ENCODE assay signal across 10 cellular contexts in genomic region chr13:50078512-50079277, GRCh38.
DNase-seq lines count a peak whose midpoint lies in the region; ATAC-seq and TF ChIP-seq lines count a peak whose summit lies in the region.
"Had no signal": no experiment of that assay in that cellular context is flagged by ENCODE, and none has a peak within 500 bp of the region (broad histone marks: within the 10 kb centered on the region; RNA-seq: fewer than 3 reads in every experiment).

No MANE protein-coding gene starts in this region.

- POLR2A ChIA-PET in AG04449 (lab: Yijun Ruan, JAX) (no interaction called here), HEK293 (lab: Yijun Ruan, JAX) (interaction anchor here (0.6 to 5.3 kb wide), 3 partner anchors 10 to 828 kb away, joined by 4 to 50 read pairs (median 9); no protein-coding TSS in a partner anchor)

- H3K27ac ChIP-seq in HEK293 (ENCODE audit: extremely low read depth, low read depth, low read length), result no peak overlapping the region
- peak overlapping the region in 3 of 5 donors; percentile 50 to 93 (median 88) for H3K27ac ChIP-seq in adrenal gland
- peak overlapping the region; percentile 77 for H3K27ac ChIP-seq in muscle layer of duodenum (ENCODE audit: low read length)

- intact Hi-C loops in adrenal gland (cut with DNase I), result no loop called here

- DNase-seq in AG04449 (ENCODE audit: low read depth, low spot score) (no peak), adrenal gland (no peak), NCI-H2196 (lab: John Stamatoyannopoulos, UW; ENCODE audit: unreplicated experiment) (no peak), SIG-M5 (lab: John Stamatoyannopoulos, UW) (no peak)
- DNase-seq: body of pancreas, substantia nigra had no signal

- TF ChIP-seq CTCF in AG04449 (IDR thresholded peaks at IDR 0.05; ENCODE audit: insufficient read depth, low read length, missing control alignments), result no peak
- no peak for TF ChIP-seq CTCF in HEK293 (tag by site-specific recombination; IDR thresholded peaks at IDR 0.05)
- TF ChIP-seq CTCF in adrenal gland (IDR thresholded peaks at IDR 0.05), result no peak

- H3K9me3 ChIP-seq in HEK293 (ENCODE audit: control insufficient read depth, insufficient read depth, low read depth, low read length) (no peaks in the 10 kb centered on the region), adrenal gland (replicated peaks in 1 of 3) (peaks cover 0 to 4% (median 0%) of the 10 kb centered on the region in 3 donors), muscle layer of duodenum (ENCODE audit: control insufficient read depth in 1 of 2, low read length in 2 of 2) (no peaks in the 10 kb centered on the region)
- H3K9me3 ChIP-seq: body of pancreas had no signal

- ATAC-seq in HG03196 (IDR thresholded peaks at IDR 0.05; ENCODE audit: unreplicated experiment) (no peak), GM21447 (IDR thresholded peaks at IDR 0.05; ENCODE audit: unreplicated experiment) (no peak)
- ATAC-seq: body of pancreas had no signal

- CTCF ChIA-PET in AG04449 (lab: Yijun Ruan, JAX) (interaction anchor here (0.7 to 2.8 kb wide), 6 partner anchors 46 to 833 kb away, joined by 3 to 10 read pairs (median 3); no protein-coding TSS in a partner anchor), HEK293 (lab: Yijun Ruan, JAX) (interaction anchor here (0.5 to 0.9 kb wide), 2 partner anchors 11 to 133 kb away, joined by 3 read pairs; no protein-coding TSS in a partner anchor)

- H3K4me1 ChIP-seq in HEK293 (ENCODE audit: control insufficient read depth, insufficient read depth, low read length), result peaks cover 18% of the 10 kb centered on the region
- H3K4me1 ChIP-seq in adrenal gland (replicated peaks in 1 of 2), result peaks cover 4 to 66% of the 10 kb centered on the region in 2 donors
- peaks cover 0 to 3% of the 10 kb centered on the region in 2 donors for H3K4me1 ChIP-seq in muscle layer of duodenum (ENCODE audit: control insufficient read depth in 1 of 2, insufficient read depth in 2 of 2, low read length in 2 of 2)

- TF ChIP-seq POLR2A in adrenal gland (IDR thresholded peaks at IDR 0.05), result no peak

- WGBS in adrenal gland, 4 donors, result 48 to 66% (median 60%) methylated on average over 3 of the region's 3 CpGs

- H3K36me3 ChIP-seq in HEK293 (ENCODE audit: control insufficient read depth in 2 of 2, insufficient read depth in 1 of 2, low read length in 2 of 2) (peaks cover 0 to 4% of the 10 kb centered on the region in 2 experiments; a peak in 1 of 3 replicates), adrenal gland (replicated peaks in 1 of 2) (no peaks in the 10 kb centered on the region), muscle layer of duodenum (ENCODE audit: control insufficient read depth in 1 of 2, insufficient read depth in 2 of 2, low read length in 2 of 2) (no peaks in the 10 kb centered on the region)

- H3K4me3 ChIP-seq in AG04449 (ENCODE audit: low read depth, low read length) (peak overlapping the region; percentile 93; the same call in 1 of the 2 replicates), HEK293 (ENCODE audit: low read depth, low read length) (peak overlapping the region; percentile 99), adrenal gland (peak overlapping the region in 1 of 4 donors; percentile 80), muscle layer of duodenum (ENCODE audit: low read depth in 1 of 2, low read length in 2 of 2) (peak overlapping the region; percentile 33 to 92)
- H3K4me3 ChIP-seq: body of pancreas had no signal

- no peaks in the 10 kb centered on the region for H3K27me3 ChIP-seq in adrenal gland
- no peaks in the 10 kb centered on the region for H3K27me3 ChIP-seq in muscle layer of duodenum (ENCODE audit: low read depth, low read length)

TF ChIP-seq in HEK293, 187 proteins besides CTCF, POLR2A, EP300 and RAD21 (continues in another document):
- TF ChIP-seq EGR2 (tag by site-specific recombination; IDR thresholded peaks at IDR 0.05; ENCODE audit: low read depth) (no peak), ZIC2 (tag by site-specific recombination; IDR thresholded peaks at IDR 0.05) (no peak), ZNF324 (tag by site-specific recombination; IDR thresholded peaks at IDR 0.05) (no peak), ZNF610 (tag by site-specific recombination; IDR thresholded peaks at IDR 0.05; ENCODE audit: borderline replicate concordance) (no peak), ZNF48 (tag by site-specific recombination; IDR thresholded peaks at IDR 0.05) (no peak), ZNF501 (tag by site-specific recombination; IDR thresholded peaks at IDR 0.05) (0 out of 2 replicates have a peak, but pooled peaks have one; percentile 21), ZNF292 (tag by site-specific recombination; IDR thresholded peaks at IDR 0.05; ENCODE audit: borderline replicate concordance, low read depth) (no peak), ZNF843 (tag by site-specific recombination; IDR thresholded peaks at IDR 0.05) (no peak), ZNF785 (tag by site-specific recombination; IDR thresholded peaks at IDR 0.05) (no peak), ZNF510 (tag by site-specific recombination; IDR thresholded peaks at IDR 0.05; ENCODE audit: insufficient replicate concordance) (no peak), ZNF121 (tag by site-specific recombination; IDR thresholded peaks at IDR 0.05) (no peak), ZNF37A (tag by site-specific recombination; IDR thresholded peaks at IDR 0.05) (no peak), ZNF549 (tag by site-specific recombination; IDR thresholded peaks at IDR 0.05) (no peak), ZNF664 (tag by site-specific recombination; IDR thresholded peaks at IDR 0.05) (peak; percentile 98), KLF1 (tag by site-specific recombination; IDR thresholded peaks at IDR 0.05) (no peak), ZNF837 (tag by site-specific recombination; IDR thresholded peaks at IDR 0.05) (no peak), ZNF548 (tag by site-specific recombination; IDR thresholded peaks at IDR 0.05) (no peak), ZNF677 (tag by site-specific recombination; IDR thresholded peaks at IDR 0.05) (no peak), ZNF416 (tag by site-specific recombination; IDR thresholded peaks at IDR 0.05) (no peak), ZNF398 (tag by site-specific recombination; IDR thresholded peaks at IDR 0.05) (no peak), ZFHX2 (tag by site-specific recombination; conservative IDR thresholded peaks at IDR 0.05) (no peak), KLF8 (tag by site-specific recombination; IDR thresholded peaks at IDR 0.05) (no peak), MYNN (tag by site-specific recombination; IDR thresholded peaks at IDR 0.05; ENCODE audit: borderline replicate concordance) (no peak), BCL6B (tag by site-specific recombination; IDR thresholded peaks at IDR 0.05) (no peak), ZNF18 (tag by site-specific recombination; IDR thresholded peaks at IDR 0.05) (no peak), ZNF366 (tag by site-specific recombination; conservative IDR thresholded peaks at IDR 0.05) (no peak), ZBTB1 (tag by site-specific recombination; IDR thresholded peaks at IDR 0.05) (no peak), ZNF624 (tag by site-specific recombination; IDR thresholded peaks at IDR 0.05) (no peak), ZNF701 (tag by site-specific recombination; IDR thresholded peaks at IDR 0.05) (no peak), ZNF830 (tag by site-specific recombination; IDR thresholded peaks at IDR 0.05; ENCODE audit: low read depth) (no peak)
